Comparison of ENCODE assay signal across 1 cellular context in genomic region chr14:50231475-50232275, GRCh38.
TF ChIP-seq lines count a peak whose summit lies in the region.

Gene SOS2, minus strand, starts transcription at chr14:50231578. Its CDS starts 295 bp downstream, at chr14:50231283.

TF ChIP-seq in WTC11, 78 proteins besides CTCF, POLR2A, EP300 and RAD21 (continued from another document):
- TF ChIP-seq, protein P1, sequence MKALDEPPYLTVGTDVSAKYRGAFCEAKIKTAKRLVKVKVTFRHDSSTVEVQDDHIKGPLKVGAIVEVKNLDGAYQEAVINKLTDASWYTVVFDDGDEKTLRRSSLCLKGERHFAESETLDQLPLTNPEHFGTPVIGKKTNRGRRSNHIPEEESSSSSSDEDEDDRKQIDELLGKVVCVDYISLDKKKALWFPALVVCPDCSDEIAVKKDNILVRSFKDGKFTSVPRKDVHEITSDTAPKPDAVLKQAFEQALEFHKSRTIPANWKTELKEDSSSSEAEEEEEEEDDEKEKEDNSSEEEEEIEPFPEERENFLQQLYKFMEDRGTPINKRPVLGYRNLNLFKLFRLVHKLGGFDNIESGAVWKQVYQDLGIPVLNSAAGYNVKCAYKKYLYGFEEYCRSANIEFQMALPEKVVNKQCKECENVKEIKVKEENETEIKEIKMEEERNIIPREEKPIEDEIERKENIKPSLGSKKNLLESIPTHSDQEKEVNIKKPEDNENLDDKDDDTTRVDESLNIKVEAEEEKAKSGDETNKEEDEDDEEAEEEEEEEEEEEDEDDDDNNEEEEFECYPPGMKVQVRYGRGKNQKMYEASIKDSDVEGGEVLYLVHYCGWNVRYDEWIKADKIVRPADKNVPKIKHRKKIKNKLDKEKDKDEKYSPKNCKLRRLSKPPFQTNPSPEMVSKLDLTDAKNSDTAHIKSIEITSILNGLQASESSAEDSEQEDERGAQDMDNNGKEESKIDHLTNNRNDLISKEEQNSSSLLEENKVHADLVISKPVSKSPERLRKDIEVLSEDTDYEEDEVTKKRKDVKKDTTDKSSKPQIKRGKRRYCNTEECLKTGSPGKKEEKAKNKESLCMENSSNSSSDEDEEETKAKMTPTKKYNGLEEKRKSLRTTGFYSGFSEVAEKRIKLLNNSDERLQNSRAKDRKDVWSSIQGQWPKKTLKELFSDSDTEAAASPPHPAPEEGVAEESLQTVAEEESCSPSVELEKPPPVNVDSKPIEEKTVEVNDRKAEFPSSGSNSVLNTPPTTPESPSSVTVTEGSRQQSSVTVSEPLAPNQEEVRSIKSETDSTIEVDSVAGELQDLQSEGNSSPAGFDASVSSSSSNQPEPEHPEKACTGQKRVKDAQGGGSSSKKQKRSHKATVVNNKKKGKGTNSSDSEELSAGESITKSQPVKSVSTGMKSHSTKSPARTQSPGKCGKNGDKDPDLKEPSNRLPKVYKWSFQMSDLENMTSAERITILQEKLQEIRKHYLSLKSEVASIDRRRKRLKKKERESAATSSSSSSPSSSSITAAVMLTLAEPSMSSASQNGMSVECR (CRISPR knock-in tag; IDR thresholded peaks at IDR 0.05; ENCODE audit: borderline replicate concordance): 0 out of 2 replicates have a peak, but pooled peaks have one; percentile 71
- TF ChIP-seq NFATC4 (CRISPR knock-in tag; IDR thresholded peaks at IDR 0.05) (no peak), MAX (CRISPR knock-in tag; IDR thresholded peaks at IDR 0.05) (peak; percentile 43; the same call in 1 of the 2 replicates), E2F1 (CRISPR knock-in tag; IDR thresholded peaks at IDR 0.05) (no peak), ZNF532 (CRISPR knock-in tag; IDR thresholded peaks at IDR 0.05; ENCODE audit: borderline replicate concordance) (no peak), JUN (CRISPR knock-in tag; IDR thresholded peaks at IDR 0.05) (no peak), E2F5 (CRISPR knock-in tag; IDR thresholded peaks at IDR 0.05) (peak; percentile 87; the same call in 1 of the 2 replicates), ZNF138 (CRISPR knock-in tag; conservative IDR thresholded peaks at IDR 0.05) (peak; percentile 68; the same call in 1 of the 2 replicates), CREM (CRISPR knock-in tag; IDR thresholded peaks at IDR 0.05) (no peak), RELA (CRISPR knock-in tag; IDR thresholded peaks at IDR 0.05; ENCODE audit: borderline replicate concordance) (no peak; the same call in 1 of the 2 replicates), ZNF317 (CRISPR knock-in tag; IDR thresholded peaks at IDR 0.05; ENCODE audit: borderline replicate concordance, low read depth) (no peak), CDX4 (CRISPR knock-in tag; IDR thresholded peaks at IDR 0.05; ENCODE audit: borderline replicate concordance) (no peak), ZNF232 (CRISPR knock-in tag; IDR thresholded peaks at IDR 0.05) (peak; percentile 57; the same call in 1 of the 2 replicates), USF2 (CRISPR knock-in tag; IDR thresholded peaks at IDR 0.05) (no peak; the same call in 1 of the 2 replicates), TP53 (CRISPR knock-in tag; IDR thresholded peaks at IDR 0.05) (peak; percentile 82; the same call in 1 of the 2 replicates), ATF3 (CRISPR knock-in tag; conservative IDR thresholded peaks at IDR 0.05) (no peak), NFYB (CRISPR knock-in tag; conservative IDR thresholded peaks at IDR 0.05; ENCODE audit: low read depth) (no peak), NFE2L1 (CRISPR knock-in tag; IDR thresholded peaks at IDR 0.05) (no peak), ZNF416 (CRISPR knock-in tag; IDR thresholded peaks at IDR 0.05) (0 out of 2 replicates have a peak, but pooled peaks have one; percentile 16), ATF1 (CRISPR knock-in tag; IDR thresholded peaks at IDR 0.05) (no peak)
- TF ChIP-seq, protein P2, sequence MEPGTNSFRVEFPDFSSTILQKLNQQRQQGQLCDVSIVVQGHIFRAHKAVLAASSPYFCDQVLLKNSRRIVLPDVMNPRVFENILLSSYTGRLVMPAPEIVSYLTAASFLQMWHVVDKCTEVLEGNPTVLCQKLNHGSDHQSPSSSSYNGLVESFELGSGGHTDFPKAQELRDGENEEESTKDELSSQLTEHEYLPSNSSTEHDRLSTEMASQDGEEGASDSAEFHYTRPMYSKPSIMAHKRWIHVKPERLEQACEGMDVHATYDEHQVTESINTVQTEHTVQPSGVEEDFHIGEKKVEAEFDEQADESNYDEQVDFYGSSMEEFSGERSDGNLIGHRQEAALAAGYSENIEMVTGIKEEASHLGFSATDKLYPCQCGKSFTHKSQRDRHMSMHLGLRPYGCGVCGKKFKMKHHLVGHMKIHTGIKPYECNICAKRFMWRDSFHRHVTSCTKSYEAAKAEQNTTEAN (CRISPR knock-in tag; IDR thresholded peaks at IDR 0.05): no peak
- TF ChIP-seq, protein P3, sequence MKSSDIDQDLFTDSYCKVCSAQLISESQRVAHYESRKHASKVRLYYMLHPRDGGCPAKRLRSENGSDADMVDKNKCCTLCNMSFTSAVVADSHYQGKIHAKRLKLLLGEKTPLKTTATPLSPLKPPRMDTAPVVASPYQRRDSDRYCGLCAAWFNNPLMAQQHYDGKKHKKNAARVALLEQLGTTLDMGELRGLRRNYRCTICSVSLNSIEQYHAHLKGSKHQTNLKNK (CRISPR knock-in tag; IDR thresholded peaks at IDR 0.05): peak; percentile 77; the same call in 1 of the 2 replicates
- TF ChIP-seq, protein P4, sequence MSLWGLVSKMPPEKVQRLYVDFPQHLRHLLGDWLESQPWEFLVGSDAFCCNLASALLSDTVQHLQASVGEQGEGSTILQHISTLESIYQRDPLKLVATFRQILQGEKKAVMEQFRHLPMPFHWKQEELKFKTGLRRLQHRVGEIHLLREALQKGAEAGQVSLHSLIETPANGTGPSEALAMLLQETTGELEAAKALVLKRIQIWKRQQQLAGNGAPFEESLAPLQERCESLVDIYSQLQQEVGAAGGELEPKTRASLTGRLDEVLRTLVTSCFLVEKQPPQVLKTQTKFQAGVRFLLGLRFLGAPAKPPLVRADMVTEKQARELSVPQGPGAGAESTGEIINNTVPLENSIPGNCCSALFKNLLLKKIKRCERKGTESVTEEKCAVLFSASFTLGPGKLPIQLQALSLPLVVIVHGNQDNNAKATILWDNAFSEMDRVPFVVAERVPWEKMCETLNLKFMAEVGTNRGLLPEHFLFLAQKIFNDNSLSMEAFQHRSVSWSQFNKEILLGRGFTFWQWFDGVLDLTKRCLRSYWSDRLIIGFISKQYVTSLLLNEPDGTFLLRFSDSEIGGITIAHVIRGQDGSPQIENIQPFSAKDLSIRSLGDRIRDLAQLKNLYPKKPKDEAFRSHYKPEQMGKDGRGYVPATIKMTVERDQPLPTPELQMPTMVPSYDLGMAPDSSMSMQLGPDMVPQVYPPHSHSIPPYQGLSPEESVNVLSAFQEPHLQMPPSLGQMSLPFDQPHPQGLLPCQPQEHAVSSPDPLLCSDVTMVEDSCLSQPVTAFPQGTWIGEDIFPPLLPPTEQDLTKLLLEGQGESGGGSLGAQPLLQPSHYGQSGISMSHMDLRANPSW (CRISPR knock-in tag; conservative IDR thresholded peaks at IDR 0.05; ENCODE audit: low read depth): no peak; the same call in 1 of the 2 replicates
- TF ChIP-seq, protein P5, sequence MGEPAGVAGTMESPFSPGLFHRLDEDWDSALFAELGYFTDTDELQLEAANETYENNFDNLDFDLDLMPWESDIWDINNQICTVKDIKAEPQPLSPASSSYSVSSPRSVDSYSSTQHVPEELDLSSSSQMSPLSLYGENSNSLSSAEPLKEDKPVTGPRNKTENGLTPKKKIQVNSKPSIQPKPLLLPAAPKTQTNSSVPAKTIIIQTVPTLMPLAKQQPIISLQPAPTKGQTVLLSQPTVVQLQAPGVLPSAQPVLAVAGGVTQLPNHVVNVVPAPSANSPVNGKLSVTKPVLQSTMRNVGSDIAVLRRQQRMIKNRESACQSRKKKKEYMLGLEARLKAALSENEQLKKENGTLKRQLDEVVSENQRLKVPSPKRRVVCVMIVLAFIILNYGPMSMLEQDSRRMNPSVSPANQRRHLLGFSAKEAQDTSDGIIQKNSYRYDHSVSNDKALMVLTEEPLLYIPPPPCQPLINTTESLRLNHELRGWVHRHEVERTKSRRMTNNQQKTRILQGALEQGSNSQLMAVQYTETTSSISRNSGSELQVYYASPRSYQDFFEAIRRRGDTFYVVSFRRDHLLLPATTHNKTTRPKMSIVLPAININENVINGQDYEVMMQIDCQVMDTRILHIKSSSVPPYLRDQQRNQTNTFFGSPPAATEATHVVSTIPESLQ (CRISPR knock-in tag; IDR thresholded peaks at IDR 0.05): no peak
